Comparison of ENCODE assay signal across 8 cellular contexts in the genomic region with DNA sequence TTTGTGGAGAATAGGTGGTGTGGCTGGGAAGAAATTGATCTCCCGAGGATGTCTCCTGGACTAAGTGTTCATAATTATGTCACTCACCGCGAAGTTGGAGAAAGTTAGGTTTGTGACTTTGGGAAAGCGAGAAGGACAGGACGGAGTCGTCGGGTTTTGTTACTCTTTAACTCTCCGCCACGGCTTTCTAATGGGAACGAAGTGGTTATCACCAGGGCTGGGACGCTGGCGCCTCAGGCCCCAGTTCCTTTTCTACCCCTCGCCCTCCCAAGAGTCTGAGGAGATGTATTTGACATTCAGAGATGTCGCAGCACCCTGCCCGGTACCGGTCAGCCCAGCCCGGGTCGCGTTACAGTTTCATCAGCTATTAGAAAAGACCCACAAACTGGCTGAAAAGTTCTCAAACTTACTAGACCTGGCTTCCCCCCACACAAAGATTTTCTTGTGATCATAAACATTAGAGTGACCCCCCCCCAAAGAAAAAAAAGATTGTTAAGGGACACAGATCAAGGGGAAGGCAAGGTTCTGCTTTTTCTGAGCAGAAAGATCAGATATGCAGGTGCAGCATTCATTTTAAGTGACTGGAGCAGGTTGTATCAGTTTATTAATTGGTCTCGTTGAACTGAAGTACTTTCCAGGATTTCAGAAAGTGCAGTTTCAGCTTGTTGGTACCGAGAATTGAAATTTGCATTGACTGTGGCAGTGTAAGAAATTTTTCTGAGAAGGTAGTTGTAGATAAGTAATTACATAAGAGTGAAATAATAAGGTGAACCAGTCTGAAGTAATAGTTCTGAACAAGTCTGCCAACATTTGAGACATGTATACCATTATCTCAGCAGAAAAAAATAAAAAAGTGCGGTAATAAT. TPM values are rescaled to one million over a fixed set of nuclear protein-coding genes. Genes with fewer than 3 reads are reported as not detected.
DNase-seq lines count a peak whose midpoint lies in the region; ATAC-seq and TF ChIP-seq lines count a peak whose summit lies in the region.

No MANE protein-coding gene starts in this region.

- H3K36me3 Mint-ChIP-seq in mesothelial cell of epicardium = no peaks in the 10 kb centered on the region

- CTCF ChIA-PET in mammary epithelial cell (lab: Charles Lee; ENCODE audit: low non-redundant PET) = interaction anchor here (0.5 kb wide), 1 partner anchor 227 kb away, joined by 3 read pairs; no protein-coding TSS in a partner anchor

- intact Hi-C loops in mammary epithelial cell (cut with micrococcal nuclease) = loop anchor here (5.0 to 10.0 kb wide), 4 partner anchors 162 to 705 kb away; a partner anchor contains a TSS

- no peaks in the 10 kb centered on the region for H4K20me1 ChIP-seq in mammary epithelial cell (ENCODE audit: insufficient read depth, low read length)

- in situ Hi-C loops in mammary epithelial cell (cut with MboI; ENCODE audit: low sequenced_read_pairs in 2 of 2) = loop anchor here in 1 of 2 donors (25.0 kb wide), 1 partner anchor 212 kb away; no protein-coding TSS in a partner anchor

- no peak for TF ChIP-seq EP300 in upper lobe of left lung (IDR thresholded peaks at IDR 0.05)

- no peaks in the 10 kb centered on the region for H3K27me3 ChIP-seq in mammary epithelial cell (ENCODE audit: insufficient read depth, low read length)
- H3K27me3 ChIP-seq in upper lobe of left lung = no peaks in the 10 kb centered on the region

- no peak for ATAC-seq in upper lobe of left lung (ENCODE audit: low FRiP score in 2 of 2)
- ATAC-seq in GM19395 (IDR thresholded peaks at IDR 0.05; ENCODE audit: unreplicated experiment) = no peak

- no peaks in the 10 kb centered on the region for H3K27me3 Mint-ChIP-seq in mesothelial cell of epicardium (ENCODE audit: low read depth)

- DNase-seq in GM12864 (ENCODE audit: low read depth) = no peak
- DNase-seq in NB4 (ENCODE audit: low read depth) = peak; percentile 48
- no peak for DNase-seq in mammary epithelial cell
- DNase-seq in lung microvascular endothelial cell (ENCODE audit: low read depth in 2 of 2) = peak; percentile 5 to 6
- DNase-seq in upper lobe of left lung = peak; percentile 37 to 51
- no peak for DNase-seq in activated CD4-positive, CD25-positive, alpha-beta regulatory T cell treated with anti-CD3 and anti-CD28 coated beads, Interleukin-2, amount 50 U/mL, for 72 hours
- no peak for DNase-seq in mesothelial cell of epicardium (ENCODE audit: low spot score in 2 of 2, unreplicated experiment in 2 of 2)

- H3K27ac Mint-ChIP-seq in mesothelial cell of epicardium = no peak overlapping the region

- peaks cover 25% of the 10 kb centered on the region for H3K79me2 ChIP-seq in mammary epithelial cell (ENCODE audit: insufficient read depth, low read length)

- H2AFZ ChIP-seq in mammary epithelial cell (ENCODE audit: low read depth, low read length) = peak overlapping the region; percentile 61

- TF ChIP-seq POLR2A in NB4 (IDR thresholded peaks at IDR 0.05; ENCODE audit: extremely low read depth, insufficient read length) = no peak
- peak in 1 of 4 donors; percentile 21 for TF ChIP-seq POLR2A in upper lobe of left lung (IDR thresholded peaks at IDR 0.05)

- H3K4me1 ChIP-seq in mammary epithelial cell (ENCODE audit: insufficient read depth, low read length) = peaks cover 9% of the 10 kb centered on the region
- peaks cover 25 to 40% (median 27%) of the 10 kb centered on the region in 4 donors for H3K4me1 ChIP-seq in upper lobe of left lung

- H3K36me3 ChIP-seq in mammary epithelial cell (ENCODE audit: insufficient read depth, low read length) (peaks cover 7% of the 10 kb centered on the region), upper lobe of left lung (peaks cover 10 to 17% (median 15%) of the 10 kb centered on the region in 4 donors)

- dilution Hi-C loops in mammary epithelial cell (cut with HindIII; ENCODE audit: low sequenced_read_pairs) = no loop called here

- peak overlapping the region; percentile 15 for H3K9ac ChIP-seq in mammary epithelial cell (ENCODE audit: insufficient read depth, low read length)

- 92% methylated on average over 20 of the region's 22 CpGs for WGBS in mammary epithelial cell (ENCODE audit: low coverage, missing lambda C conversion rate)
- 5 to 11% methylated on average over 19 to 22 of the region's 22 CpGs for WGBS in upper lobe of left lung, 2 donors

- H3K9me3 Mint-ChIP-seq in mesothelial cell of epicardium = no peaks in the 10 kb centered on the region

- H3K4me2 ChIP-seq in mammary epithelial cell (ENCODE audit: insufficient read depth, low read depth, low read length) = peak overlapping the region; percentile 86

- BruUV-seq in mammary epithelial cell (replicated peaks; lab: Mats Ljungman, UMichigan) = TSS peak; percentile 18

- H3K4me3 Mint-ChIP-seq in mesothelial cell of epicardium = no peak overlapping the region

- no peak overlapping the region for H3K27ac ChIP-seq in mammary epithelial cell (ENCODE audit: insufficient read depth, low read depth, low read length)
- H3K27ac ChIP-seq in upper lobe of left lung = peak overlapping the region; percentile 79 to 100 (median 98)

- H3K4me3 ChIP-seq in GM12864 (ENCODE audit: low read depth, low read length) = peak overlapping the region; percentile 69
- peak overlapping the region; percentile 60 for H3K4me3 ChIP-seq in NB4 (ENCODE audit: low read depth, low read length)
- peak overlapping the region; percentile 41 to 65 (median 59) for H3K4me3 ChIP-seq in mammary epithelial cell (replicated peaks in 1 of 3; ENCODE audit: insufficient read depth in 1 of 3, low read depth in 2 of 3, low read length in 3 of 3)
- H3K4me3 ChIP-seq in upper lobe of left lung = peak overlapping the region; percentile 41 to 88 (median 82)

- TF ChIP-seq CTCF in GM12864 (IDR thresholded peaks at IDR 0.05; ENCODE audit: low read depth, low read length, missing control alignments) (no peak), NB4 (IDR thresholded peaks at IDR 0.05; ENCODE audit: low read depth, low read length) (no peak), mammary epithelial cell (conservative IDR thresholded peaks at IDR 0.05 in 1 of 2, IDR thresholded peaks at IDR 0.05 in 1 of 2; ENCODE audit: extremely low read depth in 1 of 2, insufficient read depth in 1 of 2, low read depth in 1 of 2, low read length in 2 of 2) (no peak), upper lobe of left lung (IDR thresholded peaks at IDR 0.05) (no peak), mesothelial cell of epicardium (IDR thresholded peaks at IDR 0.05; ENCODE audit: unreplicated experiment) (no peak)

- H3K9me3 ChIP-seq in mammary epithelial cell (replicated peaks; ENCODE audit: insufficient read depth, low read length) (no peaks in the 10 kb centered on the region), upper lobe of left lung (no peaks in the 10 kb centered on the region)

- H3K4me1 Mint-ChIP-seq in mesothelial cell of epicardium = peaks cover 16% of the 10 kb centered on the region

RNA-seq across cellular contexts. Expression of a gene that starts 0.9 kb away (rescaled TPM):
- total RNA-seq in mammary epithelial cell = 10 to 100 TPM in 1 of 2 donors, 1 to 10 TPM in 1; 5.9 to 10.2 TPM
- 5.2 TPM for polyA plus RNA-seq in mammary epithelial cell
- 7.0 TPM for polyA minus RNA-seq in mammary epithelial cell
- total RNA-seq in lung microvascular endothelial cell = 11.8 and 13.9 TPM in 2 replicates
- total RNA-seq in upper lobe of left lung = 10 to 100 TPM; 14.8 to 29.7 (median 20.4) TPM
- total RNA-seq in mesothelial cell of epicardium = 41.6 to 43.8 TPM (median 42.5 TPM) in 3 replicates

Comparison
In these comparisons a context has a peak if more than half of its experiments do, and no peak if none do; other contexts are left out.
1. DNase-seq: peak in NB4 (single experiment), lung microvascular endothelial cell (2 of 2) and upper lobe of left lung (2 of 2); none in GM12864 (single experiment), mammary epithelial cell (single experiment), activated CD4-positive, CD25-positive, alpha-beta regulatory T cell treated with anti-CD3 and anti-CD28 coated beads, Interleukin-2, amount 50 U/mL, for 72 hours (single experiment) and mesothelial cell of epicardium (0 of 2).
2. Peak in every context shown above with its lines, with median percentiles within 50 percentile points of each other: H3K4me3 ChIP-seq.